ENCODE assay signal across 18 cellular contexts in the genomic region with DNA sequence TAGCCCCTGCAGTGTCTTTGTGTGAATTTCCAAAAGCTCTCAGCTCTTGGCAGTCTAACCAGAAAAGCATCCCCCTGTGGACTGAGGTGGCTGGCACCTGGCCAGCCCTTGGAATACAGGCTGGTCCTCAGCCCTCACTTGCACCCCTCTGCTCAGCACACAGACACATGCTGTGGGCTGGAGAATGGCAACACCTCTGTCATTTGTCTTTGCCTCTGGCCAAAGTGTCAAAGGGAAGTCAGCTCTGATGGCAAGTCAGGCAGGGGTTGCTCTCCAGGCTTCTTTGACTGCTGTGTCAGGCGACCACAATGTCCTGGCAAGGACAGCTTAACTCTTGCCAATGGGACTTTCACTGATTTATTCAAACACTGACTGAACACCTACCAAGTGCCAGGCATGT.
DNase-seq lines count a peak whose midpoint lies in the region; ATAC-seq and TF ChIP-seq lines count a peak whose summit lies in the region.
"Had no signal": no experiment of that assay in that cellular context is flagged by ENCODE, and none has a peak within 500 bp of the region (broad histone marks: within the 10 kb centered on the region; RNA-seq: fewer than 3 reads in every experiment).

No MANE protein-coding gene starts in this region.

- peak overlapping the region; percentile 85 for H3K27ac ChIP-seq in C4-2B
- H3K27ac ChIP-seq in VCaP: peak overlapping the region; percentile 95
- H3K27ac ChIP-seq in neural cell (ENCODE audit: low read length): peak overlapping the region; percentile 45
- H3K27ac ChIP-seq in esophagus muscularis mucosa (replicated peaks in 1 of 4): no peak overlapping the region
- H3K27ac ChIP-seq: SJSA1 had no signal

- H3K9me3 ChIP-seq in neural cell (ENCODE audit: low read length) (no peaks in the 10 kb centered on the region), esophagus muscularis mucosa (no peaks in the 10 kb centered on the region)
- H3K9me3 ChIP-seq: SJSA1 had no signal

- no peak for ATAC-seq in activated CD4-positive, CD25-positive, alpha-beta regulatory T cell treated with anti-CD3 and anti-CD28 coated beads, Interleukin-2, amount 50 U/mL, for 24 hours
- ATAC-seq: GM12878, HCT116 had no signal

- H3F3A ChIP-seq in neural cell (ENCODE audit: insufficient read depth, low read length, poor library complexity, severe bottlenecking): no peaks in the 10 kb centered on the region

- no peak for TF ChIP-seq RAD21 in neural cell (conservative IDR thresholded peaks at IDR 0.05)

- no peaks in the 10 kb centered on the region for H3K79me2 ChIP-seq in neural cell (replicated peaks; ENCODE audit: insufficient read depth, low read length)

- peak; percentile 6 for DNase-seq in LNCaP clone FGC (ENCODE audit: low read depth)
- DNase-seq in Kasumi-1 (lab: John Stamatoyannopoulos, UW): no peak
- no peak for DNase-seq in cerebellum (ENCODE audit: low spot score)
- no peak for DNase-seq in esophagus muscularis mucosa (ENCODE audit: extremely low spot score)
- DNase-seq: DMS153, GOT3, Karpas-422, NCI-H1105 treated with DMSO at 0.1 percent for 48 hours, NCI-H1694 treated with DMSO at 0.1 percent for 48 hours, NCI-H774, SW 1271 had no signal

- WGBS in esophagus muscularis mucosa: 71% methylated on average over 1 of the region's 1 CpG

- peaks cover 0 to 11% (median under 1%) of the 10 kb centered on the region in 4 donors for H3K4me1 ChIP-seq in esophagus muscularis mucosa

- H3K27me3 ChIP-seq in neural cell (ENCODE audit: insufficient read depth, low read depth, low read length): no peaks in the 10 kb centered on the region
- no peaks in the 10 kb centered on the region for H3K27me3 ChIP-seq in esophagus muscularis mucosa
- H3K27me3 ChIP-seq: SJSA1 had no signal

- TF ChIP-seq CTCF in C4-2B (conservative IDR thresholded peaks at IDR 0.05) (no peak), LNCaP clone FGC (IDR thresholded peaks at IDR 0.05; ENCODE audit: control insufficient read depth, extremely low read depth, insufficient read depth) (no peak), VCaP (conservative IDR thresholded peaks at IDR 0.05) (no peak), neural cell (IDR thresholded peaks at IDR 0.05; ENCODE audit: poor library complexity, severe bottlenecking) (no peak), esophagus muscularis mucosa (IDR thresholded peaks at IDR 0.05) (no peak)

- H3K36me3 ChIP-seq in neural cell (ENCODE audit: insufficient read depth, low read length) (no peaks in the 10 kb centered on the region), esophagus muscularis mucosa (no peaks in the 10 kb centered on the region)
- H3K36me3 ChIP-seq: SJSA1 had no signal

- intact Hi-C loops in esophagus muscularis mucosa (cut with DNase I): no loop called here

- TF ChIP-seq EP300 in neural cell (conservative IDR thresholded peaks at IDR 0.05; ENCODE audit: poor library complexity, severe bottlenecking) (no peak), esophagus muscularis mucosa (IDR thresholded peaks at IDR 0.05) (no peak)

- no peak overlapping the region for H2AFZ ChIP-seq in neural cell (ENCODE audit: low read depth, low read length)

- no peaks in the 10 kb centered on the region for H4K20me1 ChIP-seq in neural cell (ENCODE audit: insufficient read depth)

- TF ChIP-seq POLR2A in esophagus muscularis mucosa (IDR thresholded peaks at IDR 0.05; ENCODE audit: low read depth): no peak

- no peaks in the 10 kb centered on the region for H3K9me2 ChIP-seq in neural cell (ENCODE audit: insufficient read depth, low read length)

- H3K4me2 ChIP-seq in neural cell (ENCODE audit: low read length): no peak overlapping the region

- H3K9ac ChIP-seq in neural cell (ENCODE audit: low read length): no peak overlapping the region

- no peak overlapping the region for H3K4me3 ChIP-seq in LNCaP clone FGC (ENCODE audit: low read depth, low read length)
- no peak overlapping the region for H3K4me3 ChIP-seq in neural cell (ENCODE audit: low read length)
- no peak overlapping the region for H3K4me3 ChIP-seq in esophagus muscularis mucosa
- H3K4me3 ChIP-seq: GM12878, SJSA1 had no signal

TF ChIP-seq in neural cell, 6 proteins besides CTCF, POLR2A, EP300 and RAD21:
- TF ChIP-seq POLR2AphosphoS5 (IDR thresholded peaks at IDR 0.05) (no peak), TAF1 (IDR thresholded peaks at IDR 0.05; ENCODE audit: low read depth) (no peak), EZH2 (IDR thresholded peaks at IDR 0.05; ENCODE audit: borderline replicate concordance, insufficient read depth, low read length, poor library complexity, severe bottlenecking) (no peak), SMC3 (conservative IDR thresholded peaks at IDR 0.05; ENCODE audit: poor library complexity) (no peak), MXI1 (conservative IDR thresholded peaks at IDR 0.05; ENCODE audit: poor library complexity, severe bottlenecking) (no peak)
- TF ChIP-seq, protein P1, sequence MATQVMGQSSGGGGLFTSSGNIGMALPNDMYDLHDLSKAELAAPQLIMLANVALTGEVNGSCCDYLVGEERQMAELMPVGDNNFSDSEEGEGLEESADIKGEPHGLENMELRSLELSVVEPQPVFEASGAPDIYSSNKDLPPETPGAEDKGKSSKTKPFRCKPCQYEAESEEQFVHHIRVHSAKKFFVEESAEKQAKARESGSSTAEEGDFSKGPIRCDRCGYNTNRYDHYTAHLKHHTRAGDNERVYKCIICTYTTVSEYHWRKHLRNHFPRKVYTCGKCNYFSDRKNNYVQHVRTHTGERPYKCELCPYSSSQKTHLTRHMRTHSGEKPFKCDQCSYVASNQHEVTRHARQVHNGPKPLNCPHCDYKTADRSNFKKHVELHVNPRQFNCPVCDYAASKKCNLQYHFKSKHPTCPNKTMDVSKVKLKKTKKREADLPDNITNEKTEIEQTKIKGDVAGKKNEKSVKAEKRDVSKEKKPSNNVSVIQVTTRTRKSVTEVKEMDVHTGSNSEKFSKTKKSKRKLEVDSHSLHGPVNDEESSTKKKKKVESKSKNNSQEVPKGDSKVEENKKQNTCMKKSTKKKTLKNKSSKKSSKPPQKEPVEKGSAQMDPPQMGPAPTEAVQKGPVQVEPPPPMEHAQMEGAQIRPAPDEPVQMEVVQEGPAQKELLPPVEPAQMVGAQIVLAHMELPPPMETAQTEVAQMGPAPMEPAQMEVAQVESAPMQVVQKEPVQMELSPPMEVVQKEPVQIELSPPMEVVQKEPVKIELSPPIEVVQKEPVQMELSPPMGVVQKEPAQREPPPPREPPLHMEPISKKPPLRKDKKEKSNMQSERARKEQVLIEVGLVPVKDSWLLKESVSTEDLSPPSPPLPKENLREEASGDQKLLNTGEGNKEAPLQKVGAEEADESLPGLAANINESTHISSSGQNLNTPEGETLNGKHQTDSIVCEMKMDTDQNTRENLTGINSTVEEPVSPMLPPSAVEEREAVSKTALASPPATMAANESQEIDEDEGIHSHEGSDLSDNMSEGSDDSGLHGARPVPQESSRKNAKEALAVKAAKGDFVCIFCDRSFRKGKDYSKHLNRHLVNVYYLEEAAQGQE (IDR thresholded peaks at IDR 0.05; ENCODE audit: borderline replicate concordance): no peak

Comparison
In these comparisons a context has a peak if more than half of its experiments do, and no peak if none do; other contexts are left out.
1. H3K27ac ChIP-seq: peak in C4-2B (single experiment), VCaP (single experiment) and neural cell (single experiment); none in esophagus muscularis mucosa (0 of 4).